Comparison of ENCODE assay signal across 2 cellular contexts in the genomic region with DNA sequence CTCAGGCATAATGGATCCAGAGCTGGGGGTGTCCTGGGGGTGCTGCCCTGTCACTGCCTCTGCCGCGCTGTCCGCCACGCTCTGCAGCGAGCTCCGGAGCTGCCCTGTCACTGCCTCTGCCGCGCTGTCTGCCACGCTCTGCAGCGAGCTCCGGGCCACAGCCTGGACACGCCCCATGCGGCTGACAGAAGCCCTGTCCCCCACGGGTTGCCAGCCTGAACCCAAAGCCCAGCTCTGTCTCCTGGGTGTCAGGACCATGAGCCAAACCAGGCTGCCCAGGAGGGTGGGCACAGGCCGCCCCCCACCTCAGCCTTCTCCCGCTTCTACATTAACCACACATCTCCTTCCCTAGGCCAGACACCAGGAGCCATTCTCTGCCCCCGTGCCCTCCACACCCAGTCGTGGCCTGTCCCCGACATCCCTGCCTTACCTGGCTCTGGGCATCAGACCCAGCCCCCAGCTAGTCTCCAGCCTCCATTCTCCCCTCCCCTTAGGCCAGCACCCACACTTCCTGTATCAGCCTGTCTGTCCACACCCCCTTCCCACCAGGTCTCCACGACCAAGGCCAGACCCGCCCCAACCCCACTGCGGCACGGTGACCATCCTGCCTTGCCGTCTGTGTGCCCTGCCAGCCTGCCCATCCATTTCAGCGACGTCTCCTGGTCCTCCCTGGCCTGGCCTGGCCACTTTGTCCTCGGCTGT.
TF ChIP-seq lines count a peak whose summit lies in the region.

No MANE protein-coding gene starts in this region.

TF ChIP-seq in IMR-90, 13 proteins besides CTCF, POLR2A, EP300 and RAD21:
- TF ChIP-seq FOS (IDR thresholded peaks at IDR 0.05; ENCODE audit: low read depth, low read length) (no peak), MAFK (IDR thresholded peaks at IDR 0.05; ENCODE audit: low read depth, low read length) (no peak), RFX5 (IDR thresholded peaks at IDR 0.05; ENCODE audit: low read depth, low read length) (no peak), SMC3 (IDR thresholded peaks at IDR 0.05; ENCODE audit: low read depth, low read length) (no peak), NFE2L2 (IDR thresholded peaks at IDR 0.05; ENCODE audit: low read depth, low read length) (no peak), MAZ (IDR thresholded peaks at IDR 0.05; ENCODE audit: borderline replicate concordance, low read depth, low read length) (no peak), RCOR1 (IDR thresholded peaks at IDR 0.05; ENCODE audit: insufficient replicate concordance, low read length) (no peak), BHLHE40 (IDR thresholded peaks at IDR 0.05; ENCODE audit: low read depth, low read length) (no peak), CEBPB (IDR thresholded peaks at IDR 0.05; ENCODE audit: low read depth, low read length) (no peak)
- TF ChIP-seq, protein P1, sequence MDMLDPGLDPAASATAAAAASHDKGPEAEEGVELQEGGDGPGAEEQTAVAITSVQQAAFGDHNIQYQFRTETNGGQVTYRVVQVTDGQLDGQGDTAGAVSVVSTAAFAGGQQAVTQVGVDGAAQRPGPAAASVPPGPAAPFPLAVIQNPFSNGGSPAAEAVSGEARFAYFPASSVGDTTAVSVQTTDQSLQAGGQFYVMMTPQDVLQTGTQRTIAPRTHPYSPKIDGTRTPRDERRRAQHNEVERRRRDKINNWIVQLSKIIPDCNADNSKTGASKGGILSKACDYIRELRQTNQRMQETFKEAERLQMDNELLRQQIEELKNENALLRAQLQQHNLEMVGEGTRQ (IDR thresholded peaks at IDR 0.05; ENCODE audit: low read depth, low read length) = no peak

TF ChIP-seq in K562, 482 proteins besides CTCF, POLR2A, EP300 and RAD21:
- TF ChIP-seq NFRKB (IDR thresholded peaks at IDR 0.05; ENCODE audit: low read depth) (no peak), ZFP36 (IDR thresholded peaks at IDR 0.05; ENCODE audit: low read depth, low read length, partially characterized antibody) (peak; percentile 26)
